21 cellular contexts compared by ENCODE assay signal in genomic region chr10:76540786-76541185, GRCh38.
"Had no signal": no experiment of that assay in that cellular context is flagged by ENCODE, and none has a peak within 500 bp of the region (broad histone marks: within the 10 kb centered on the region; RNA-seq: fewer than 3 reads in every experiment).

No MANE protein-coding gene starts in this region.

- H3K27ac ChIP-seq: colonic mucosa, esophagus squamous epithelium, gastrocnemius medialis, prostate gland, right atrium auricular region, stomach, tibial artery had no signal

- DNase-seq: colonic mucosa; effector CD8-positive, alpha-beta T cell; erythroblast; esophagus squamous epithelium; gastrocnemius medialis; head of caudate nucleus; kidney; mesenchymal stem cell; naive thymus-derived CD4-positive, alpha-beta T cell; nucleus accumbens; stimulated activated CD4-positive, alpha-beta T cell treated with anti-CD3 and anti-CD28 coated beads, Interleukin-2, amount 100 ng/mL, for 24 hours; stimulated activated CD4-positive, alpha-beta T cell treated with anti-CD3 and anti-CD28 coated beads, Interleukin-4, amount 100 ng/mL, for 24 hours; stimulated activated naive CD4-positive, alpha-beta T cell treated with Interleukin-2 at 50 U/mL for 16 hours; stomach; tibial artery had no signal

- H3K4me3 ChIP-seq: colonic mucosa, esophagus squamous epithelium, gastrocnemius medialis, lung, prostate gland, right atrium auricular region, stomach, tibial artery had no signal

- ATAC-seq: gastrocnemius medialis; left lobe of liver; naive thymus-derived CD4-positive, alpha-beta T cell; sciatic nerve; stimulated activated effector memory CD8-positive, alpha-beta T cell treated with anti-CD3 and anti-CD28 coated beads, Interleukin-12 subunit alpha, Interleukin-12 subunit beta, amount 100 ng/mL, for 72 hours had no signal

- H3K36me3 ChIP-seq: colonic mucosa, esophagus squamous epithelium, gastrocnemius medialis, prostate gland, right atrium auricular region, stomach, tibial artery had no signal

- H3K4me1 ChIP-seq: colonic mucosa, gastrocnemius medialis, prostate gland, right atrium auricular region, stomach had no signal

- H3K27me3 ChIP-seq: colonic mucosa, esophagus squamous epithelium, gastrocnemius medialis, right atrium auricular region, stomach, tibial artery had no signal

- H3K9me3 ChIP-seq: colonic mucosa, esophagus squamous epithelium, gastrocnemius medialis, prostate gland, right atrium auricular region, stomach, tibial artery had no signal
